ENCODE assay signal across 2 cellular contexts in the genomic region with DNA sequence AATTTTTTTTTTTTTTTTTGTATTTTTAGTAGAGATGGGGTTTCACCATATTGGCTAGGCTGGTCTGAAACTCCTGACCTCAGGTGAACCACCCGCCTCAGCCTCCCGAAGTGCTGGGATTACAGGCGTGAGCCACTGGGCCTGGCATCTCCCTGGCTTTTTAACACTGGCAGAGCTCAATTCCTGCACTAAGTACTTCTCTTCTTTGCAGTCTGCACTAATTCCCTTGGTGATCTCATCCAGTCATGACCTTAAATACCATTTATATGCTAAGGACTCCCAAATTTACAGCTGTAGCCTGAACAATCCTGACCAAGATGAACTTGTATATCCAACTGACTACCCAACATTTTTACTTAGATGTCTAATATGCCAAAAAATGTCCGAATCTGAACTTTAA.
TF ChIP-seq lines count a peak whose summit lies in the region.

No MANE protein-coding gene starts in this region.

TF ChIP-seq in GM23338, 12 proteins besides CTCF, POLR2A, EP300 and RAD21 (continued from another document):
- TF ChIP-seq, protein P1, sequence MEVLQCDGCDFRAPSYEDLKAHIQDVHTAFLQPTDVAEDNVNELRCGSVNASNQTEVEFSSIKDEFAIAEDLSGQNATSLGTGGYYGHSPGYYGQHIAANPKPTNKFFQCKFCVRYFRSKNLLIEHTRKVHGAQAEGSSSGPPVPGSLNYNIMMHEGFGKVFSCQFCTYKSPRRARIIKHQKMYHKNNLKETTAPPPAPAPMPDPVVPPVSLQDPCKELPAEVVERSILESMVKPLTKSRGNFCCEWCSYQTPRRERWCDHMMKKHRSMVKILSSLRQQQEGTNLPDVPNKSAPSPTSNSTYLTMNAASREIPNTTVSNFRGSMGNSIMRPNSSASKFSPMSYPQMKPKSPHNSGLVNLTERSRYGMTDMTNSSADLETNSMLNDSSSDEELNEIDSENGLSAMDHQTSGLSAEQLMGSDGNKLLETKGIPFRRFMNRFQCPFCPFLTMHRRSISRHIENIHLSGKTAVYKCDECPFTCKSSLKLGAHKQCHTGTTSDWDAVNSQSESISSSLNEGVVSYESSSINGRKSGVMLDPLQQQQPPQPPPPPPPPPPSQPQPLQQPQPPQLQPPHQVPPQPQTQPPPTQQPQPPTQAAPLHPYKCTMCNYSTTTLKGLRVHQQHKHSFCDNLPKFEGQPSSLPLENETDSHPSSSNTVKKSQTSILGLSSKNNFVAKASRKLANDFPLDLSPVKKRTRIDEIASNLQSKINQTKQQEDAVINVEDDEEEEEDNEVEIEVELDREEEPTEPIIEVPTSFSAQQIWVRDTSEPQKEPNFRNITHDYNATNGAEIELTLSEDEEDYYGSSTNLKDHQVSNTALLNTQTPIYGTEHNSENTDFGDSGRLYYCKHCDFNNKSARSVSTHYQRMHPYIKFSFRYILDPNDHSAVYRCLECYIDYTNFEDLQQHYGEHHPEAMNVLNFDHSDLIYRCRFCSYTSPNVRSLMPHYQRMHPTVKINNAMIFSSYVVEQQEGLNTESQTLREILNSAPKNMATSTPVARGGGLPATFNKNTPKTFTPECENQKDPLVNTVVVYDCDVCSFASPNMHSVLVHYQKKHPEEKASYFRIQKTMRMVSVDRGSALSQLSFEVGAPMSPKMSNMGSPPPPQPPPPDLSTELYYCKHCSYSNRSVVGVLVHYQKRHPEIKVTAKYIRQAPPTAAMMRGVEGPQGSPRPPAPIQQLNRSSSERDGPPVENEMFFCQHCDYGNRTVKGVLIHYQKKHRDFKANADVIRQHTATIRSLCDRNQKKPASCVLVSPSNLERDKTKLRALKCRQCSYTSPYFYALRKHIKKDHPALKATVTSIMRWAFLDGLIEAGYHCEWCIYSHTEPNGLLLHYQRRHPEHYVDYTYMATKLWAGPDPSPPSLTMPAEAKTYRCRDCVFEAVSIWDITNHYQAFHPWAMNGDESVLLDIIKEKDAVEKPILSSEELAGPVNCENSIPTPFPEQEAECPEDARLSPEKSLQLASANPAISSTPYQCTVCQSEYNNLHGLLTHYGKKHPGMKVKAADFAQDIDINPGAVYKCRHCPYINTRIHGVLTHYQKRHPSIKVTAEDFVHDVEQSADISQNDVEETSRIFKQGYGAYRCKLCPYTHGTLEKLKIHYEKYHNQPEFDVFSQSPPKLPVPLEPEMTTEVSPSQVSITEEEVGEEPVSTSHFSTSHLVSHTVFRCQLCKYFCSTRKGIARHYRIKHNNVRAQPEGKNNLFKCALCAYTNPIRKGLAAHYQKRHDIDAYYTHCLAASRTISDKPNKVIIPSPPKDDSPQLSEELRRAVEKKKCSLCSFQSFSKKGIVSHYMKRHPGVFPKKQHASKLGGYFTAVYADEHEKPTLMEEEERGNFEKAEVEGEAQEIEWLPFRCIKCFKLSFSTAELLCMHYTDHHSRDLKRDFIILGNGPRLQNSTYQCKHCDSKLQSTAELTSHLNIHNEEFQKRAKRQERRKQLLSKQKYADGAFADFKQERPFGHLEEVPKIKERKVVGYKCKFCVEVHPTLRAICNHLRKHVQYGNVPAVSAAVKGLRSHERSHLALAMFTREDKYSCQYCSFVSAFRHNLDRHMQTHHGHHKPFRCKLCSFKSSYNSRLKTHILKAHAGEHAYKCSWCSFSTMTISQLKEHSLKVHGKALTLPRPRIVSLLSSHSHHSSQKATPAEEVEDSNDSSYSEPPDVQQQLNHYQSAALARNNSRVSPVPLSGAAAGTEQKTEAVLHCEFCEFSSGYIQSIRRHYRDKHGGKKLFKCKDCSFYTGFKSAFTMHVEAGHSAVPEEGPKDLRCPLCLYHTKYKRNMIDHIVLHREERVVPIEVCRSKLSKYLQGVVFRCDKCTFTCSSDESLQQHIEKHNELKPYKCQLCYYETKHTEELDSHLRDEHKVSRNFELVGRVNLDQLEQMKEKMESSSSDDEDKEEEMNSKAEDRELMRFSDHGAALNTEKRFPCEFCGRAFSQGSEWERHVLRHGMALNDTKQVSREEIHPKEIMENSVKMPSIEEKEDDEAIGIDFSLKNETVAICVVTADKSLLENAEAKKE (CRISPR knock-in tag; IDR thresholded peaks at IDR 0.05), result no peak
- no peak for TF ChIP-seq ZNF114 (CRISPR knock-in tag; IDR thresholded peaks at IDR 0.05)
- no peak for TF ChIP-seq STAT1 (IDR thresholded peaks at IDR 0.05; ENCODE audit: unreplicated experiment)
- TF ChIP-seq CREB1 (CRISPR knock-in tag; IDR thresholded peaks at IDR 0.05; ENCODE audit: low read depth), result no peak
- TF ChIP-seq, protein P2, sequence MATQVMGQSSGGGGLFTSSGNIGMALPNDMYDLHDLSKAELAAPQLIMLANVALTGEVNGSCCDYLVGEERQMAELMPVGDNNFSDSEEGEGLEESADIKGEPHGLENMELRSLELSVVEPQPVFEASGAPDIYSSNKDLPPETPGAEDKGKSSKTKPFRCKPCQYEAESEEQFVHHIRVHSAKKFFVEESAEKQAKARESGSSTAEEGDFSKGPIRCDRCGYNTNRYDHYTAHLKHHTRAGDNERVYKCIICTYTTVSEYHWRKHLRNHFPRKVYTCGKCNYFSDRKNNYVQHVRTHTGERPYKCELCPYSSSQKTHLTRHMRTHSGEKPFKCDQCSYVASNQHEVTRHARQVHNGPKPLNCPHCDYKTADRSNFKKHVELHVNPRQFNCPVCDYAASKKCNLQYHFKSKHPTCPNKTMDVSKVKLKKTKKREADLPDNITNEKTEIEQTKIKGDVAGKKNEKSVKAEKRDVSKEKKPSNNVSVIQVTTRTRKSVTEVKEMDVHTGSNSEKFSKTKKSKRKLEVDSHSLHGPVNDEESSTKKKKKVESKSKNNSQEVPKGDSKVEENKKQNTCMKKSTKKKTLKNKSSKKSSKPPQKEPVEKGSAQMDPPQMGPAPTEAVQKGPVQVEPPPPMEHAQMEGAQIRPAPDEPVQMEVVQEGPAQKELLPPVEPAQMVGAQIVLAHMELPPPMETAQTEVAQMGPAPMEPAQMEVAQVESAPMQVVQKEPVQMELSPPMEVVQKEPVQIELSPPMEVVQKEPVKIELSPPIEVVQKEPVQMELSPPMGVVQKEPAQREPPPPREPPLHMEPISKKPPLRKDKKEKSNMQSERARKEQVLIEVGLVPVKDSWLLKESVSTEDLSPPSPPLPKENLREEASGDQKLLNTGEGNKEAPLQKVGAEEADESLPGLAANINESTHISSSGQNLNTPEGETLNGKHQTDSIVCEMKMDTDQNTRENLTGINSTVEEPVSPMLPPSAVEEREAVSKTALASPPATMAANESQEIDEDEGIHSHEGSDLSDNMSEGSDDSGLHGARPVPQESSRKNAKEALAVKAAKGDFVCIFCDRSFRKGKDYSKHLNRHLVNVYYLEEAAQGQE (IDR thresholded peaks at IDR 0.05; ENCODE audit: unreplicated experiment), result no peak
- no peak for TF ChIP-seq POLR2AphosphoS5 (IDR thresholded peaks at IDR 0.05; ENCODE audit: low read depth)
- TF ChIP-seq, protein P3, sequence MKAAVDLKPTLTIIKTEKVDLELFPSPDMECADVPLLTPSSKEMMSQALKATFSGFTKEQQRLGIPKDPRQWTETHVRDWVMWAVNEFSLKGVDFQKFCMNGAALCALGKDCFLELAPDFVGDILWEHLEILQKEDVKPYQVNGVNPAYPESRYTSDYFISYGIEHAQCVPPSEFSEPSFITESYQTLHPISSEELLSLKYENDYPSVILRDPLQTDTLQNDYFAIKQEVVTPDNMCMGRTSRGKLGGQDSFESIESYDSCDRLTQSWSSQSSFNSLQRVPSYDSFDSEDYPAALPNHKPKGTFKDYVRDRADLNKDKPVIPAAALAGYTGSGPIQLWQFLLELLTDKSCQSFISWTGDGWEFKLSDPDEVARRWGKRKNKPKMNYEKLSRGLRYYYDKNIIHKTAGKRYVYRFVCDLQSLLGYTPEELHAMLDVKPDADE (IDR thresholded peaks at IDR 0.05), result no peak
- TF ChIP-seq EZH2 (IDR thresholded peaks at IDR 0.05; ENCODE audit: low read depth, unreplicated experiment), result no peak
- no peak for TF ChIP-seq EZH2phosphoT487 (IDR thresholded peaks at IDR 0.05; ENCODE audit: unreplicated experiment)
- no peak for TF ChIP-seq NANOG (IDR thresholded peaks at IDR 0.05; ENCODE audit: borderline replicate concordance)

TF ChIP-seq in SK-N-SH, 30 proteins besides CTCF, POLR2A, EP300 and RAD21 (continued from another document):
- TF ChIP-seq, protein P2 (IDR thresholded peaks at IDR 0.05; ENCODE audit: low read depth, low read length), result no peak
